Comparison of ENCODE assay signal across 9 cellular contexts in genomic region chr14:97634786-97635185, GRCh38.
DNase-seq lines count a peak whose midpoint lies in the region; ATAC-seq and TF ChIP-seq lines count a peak whose summit lies in the region.
"Had no signal": no experiment of that assay in that cellular context is flagged by ENCODE, and none has a peak within 500 bp of the region (broad histone marks: within the 10 kb centered on the region; RNA-seq: fewer than 3 reads in every experiment).

No MANE protein-coding gene starts in this region.

- no peak overlapping the region for H2BK5ac ChIP-seq in trophoblast cell (ENCODE audit: low read depth, low read length, poor library complexity)

- H3K18ac ChIP-seq in trophoblast cell (ENCODE audit: low read length): no peak overlapping the region

- H3K9me3 ChIP-seq in A673 (ENCODE audit: low read depth, low read length, poor library complexity, severe bottlenecking) (no peaks in the 10 kb centered on the region), trophoblast cell (ENCODE audit: insufficient read depth, low read depth, low read length) (no peaks in the 10 kb centered on the region)
- H3K9me3 ChIP-seq: body of pancreas had no signal

- no TSS peak for BruUV-seq in A673 (replicated peaks; lab: Mats Ljungman, UMichigan)

- H2BK120ac ChIP-seq in trophoblast cell (ENCODE audit: insufficient read depth, low read length, poor library complexity): no peak overlapping the region

- no peaks in the 10 kb centered on the region for H3K79me2 ChIP-seq in trophoblast cell (ENCODE audit: control insufficient read depth, insufficient read depth, low read length, poor library complexity)

- no peak overlapping the region for H4K8ac ChIP-seq in trophoblast cell (ENCODE audit: low read depth, low read length)

- H3K4me3 ChIP-seq in A673 (ENCODE audit: low read depth, low read length, poor library complexity, severe bottlenecking) (peak overlapping the region; percentile 18), trophoblast cell (ENCODE audit: low read depth, low read length) (no peak overlapping the region)
- H3K4me3 ChIP-seq: body of pancreas had no signal

- CTCF ChIA-PET in A673 (lab: Charles Lee): no interaction called here

- no peak; the same call in 1 of the 2 replicates for TF ChIP-seq CTCF in A673 (conservative IDR thresholded peaks at IDR 0.05; ENCODE audit: low read depth, low read length)

- peaks cover 59% of the 10 kb centered on the region for H3K4me1 Mint-ChIP-seq in activated naive CD8-positive, alpha-beta T cell (ENCODE audit: low read depth)
- H3K4me1 Mint-ChIP-seq in naive thymus-derived CD8-positive, alpha-beta T cell: peaks cover 30 to 54% (median 48%) of the 10 kb centered on the region in 4 donors

- H3K36me3 Mint-ChIP-seq in activated naive CD8-positive, alpha-beta T cell: no peaks in the 10 kb centered on the region
- no peaks in the 10 kb centered on the region for H3K36me3 Mint-ChIP-seq in naive thymus-derived CD8-positive, alpha-beta T cell

- no peak overlapping the region for H3K9ac ChIP-seq in trophoblast cell (ENCODE audit: low read length)

- DNase-seq in A673 (ENCODE audit: low spot score): peak; percentile 67
- peak; percentile 33 for DNase-seq in NCI-H524 treated with DMSO at 0.1 percent for 48 hours (lab: John Stamatoyannopoulos, UW)
- DNase-seq in naive thymus-derived CD8-positive, alpha-beta T cell: peak in 9 of 10 donors; percentile 14 to 69 (median 58)
- DNase-seq in trophoblast cell: no peak
- DNase-seq in activated CD4-positive, CD25-positive, alpha-beta regulatory T cell treated with anti-CD3 and anti-CD28 coated beads, Interleukin-2, amount 50 U/mL, for 72 hours: no peak

- no peaks in the 10 kb centered on the region for H3K79me1 ChIP-seq in trophoblast cell (ENCODE audit: low read length)

- no peak overlapping the region for H2BK12ac ChIP-seq in trophoblast cell (ENCODE audit: low read length)

- no peak overlapping the region for H3K14ac ChIP-seq in trophoblast cell (ENCODE audit: low read length)

- no peak overlapping the region for H4K12ac ChIP-seq in trophoblast cell (ENCODE audit: low read depth, low read length)

- peak overlapping the region; percentile 85 for H3K4me3 Mint-ChIP-seq in activated naive CD8-positive, alpha-beta T cell
- peak overlapping the region; percentile 77 to 94 (median 90) for H3K4me3 Mint-ChIP-seq in naive thymus-derived CD8-positive, alpha-beta T cell

- H3K36me3 ChIP-seq in A673 (ENCODE audit: insufficient read depth, low read length, poor library complexity, severe bottlenecking) (no peaks in the 10 kb centered on the region), trophoblast cell (ENCODE audit: control insufficient read depth in 1 of 2, insufficient read depth in 2 of 2, low read length in 2 of 2) (no peaks in the 10 kb centered on the region)

- H3K4me2 ChIP-seq in trophoblast cell (ENCODE audit: low read length): no peak overlapping the region

- H3K4ac ChIP-seq in trophoblast cell (ENCODE audit: low read depth, low read length): no peak overlapping the region

- no peak overlapping the region for H3K23ac ChIP-seq in trophoblast cell (ENCODE audit: low read length)

- peaks cover 52% of the 10 kb centered on the region for H3K4me1 ChIP-seq in A673 (ENCODE audit: insufficient read depth, low read length, poor library complexity, severe bottlenecking)
- H3K4me1 ChIP-seq in trophoblast cell (ENCODE audit: control insufficient read depth in 1 of 2, insufficient read depth in 2 of 2, low read length in 2 of 2): peaks cover under 1 to 5% of the 10 kb centered on the region in 2 experiments
- H3K4me1 ChIP-seq: body of pancreas had no signal

- H3K9me3 Mint-ChIP-seq in activated naive CD8-positive, alpha-beta T cell (ENCODE audit: low read depth): no peaks in the 10 kb centered on the region
- H3K9me3 Mint-ChIP-seq in naive thymus-derived CD8-positive, alpha-beta T cell: no peaks in the 10 kb centered on the region

- H2AFZ ChIP-seq in trophoblast cell (ENCODE audit: insufficient read depth, low read length, poor library complexity): no peak overlapping the region

- peak overlapping the region; percentile 52 for H3K27ac ChIP-seq in A673 (ENCODE audit: low read depth, low read length, poor library complexity, severe bottlenecking)
- H3K27ac ChIP-seq in trophoblast cell (ENCODE audit: low read depth, low read length): no peak overlapping the region
- H3K27ac ChIP-seq: body of pancreas had no signal

- WGBS in trophoblast cell (ENCODE audit: extremely low coverage, insufficient coverage, insufficient read length): no CpG with 5 or more reads among the region's 14 CpGs

- H2AK5ac ChIP-seq in trophoblast cell (ENCODE audit: low read length): no peak overlapping the region

- no peak overlapping the region for H4K91ac ChIP-seq in trophoblast cell (ENCODE audit: low read depth, low read length)

- peak overlapping the region; percentile 87 for H3K27ac Mint-ChIP-seq in activated naive CD8-positive, alpha-beta T cell
- peak overlapping the region; percentile 61 to 96 (median 90) for H3K27ac Mint-ChIP-seq in naive thymus-derived CD8-positive, alpha-beta T cell

- POLR2A ChIA-PET in A673 (lab: Charles Lee; ENCODE audit: low non-redundant PET): interaction anchor here (0.6 kb wide), 1 partner anchor 98 kb away, joined by 6 read pairs; no protein-coding TSS in a partner anchor
- POLR2A ChIA-PET in naive thymus-derived CD8-positive, alpha-beta T cell (lab: Charles Lee): interaction anchor here (0.9 to 3.2 kb wide), 3 partner anchors 11 to 32 kb away, joined by 3 to 14 read pairs (median 3); no protein-coding TSS in a partner anchor

- ATAC-seq in naive thymus-derived CD8-positive, alpha-beta T cell: peak; percentile 84 to 92
- ATAC-seq in HG03045 (IDR thresholded peaks at IDR 0.05; ENCODE audit: unreplicated experiment): no peak
- ATAC-seq in HG02571 (IDR thresholded peaks at IDR 0.05; ENCODE audit: unreplicated experiment): no peak
- ATAC-seq: body of pancreas had no signal

- H3K27me3 ChIP-seq in A673 (replicated peaks; ENCODE audit: insufficient read depth, low read depth, low read length, poor library complexity) (no peaks in the 10 kb centered on the region), trophoblast cell (ENCODE audit: insufficient read depth, low read length) (no peaks in the 10 kb centered on the region)

- intact Hi-C loops in A673 (cut with micrococcal nuclease; ENCODE audit: unreplicated experiment): no loop called here

- H3K27me3 Mint-ChIP-seq in activated naive CD8-positive, alpha-beta T cell: no peaks in the 10 kb centered on the region
- no peaks in the 10 kb centered on the region for H3K27me3 Mint-ChIP-seq in naive thymus-derived CD8-positive, alpha-beta T cell

Comparison
In these comparisons a context has a peak if more than half of its experiments do, and no peak if none do; other contexts are left out.
1. DNase-seq: peak in A673 (single experiment), NCI-H524 treated with DMSO at 0.1 percent for 48 hours (single experiment) and naive thymus-derived CD8-positive, alpha-beta T cell (9 of 10); none in trophoblast cell (0 of 2) and activated CD4-positive, CD25-positive, alpha-beta regulatory T cell treated with anti-CD3 and anti-CD28 coated beads, Interleukin-2, amount 50 U/mL, for 72 hours (single experiment).
2. ATAC-seq: peak in naive thymus-derived CD8-positive, alpha-beta T cell (2 of 2); none in HG03045 (single experiment) and HG02571 (single experiment).